In genomic region chr1:37509181-37509580, GRCh38 we compare ENCODE assay signal across 9 cellular contexts. TPM values are rescaled to one million over a fixed set of nuclear protein-coding genes. Genes with fewer than 3 reads are reported as not detected.
DNase-seq lines count a peak whose midpoint lies in the region; ATAC-seq lines count a peak whose summit lies in the region.
"Had no signal": no experiment of that assay in that cellular context is flagged by ENCODE, and none has a peak within 500 bp of the region (broad histone marks: within the 10 kb centered on the region; RNA-seq: fewer than 3 reads in every experiment).

No MANE protein-coding gene starts in this region.

- H3K36me3 Mint-ChIP-seq in effector memory CD8-positive, alpha-beta T cell (ENCODE audit: insufficient read depth) = peaks cover 65% of the 10 kb centered on the region

- no peak for ATAC-seq in left lobe of liver
- no peak for ATAC-seq in effector memory CD8-positive, alpha-beta T cell (replicated peaks)

- H3K9me3 Mint-ChIP-seq in effector memory CD8-positive, alpha-beta T cell = no peaks in the 10 kb centered on the region

- no peak overlapping the region for H3K27ac ChIP-seq in caudate nucleus (ENCODE audit: low read depth, low read length)
- H3K27ac ChIP-seq: skin epidermis had no signal

- peak; percentile 33 for DNase-seq in A172 (ENCODE audit: low spot score)
- peak; percentile 19 for DNase-seq in GF-D8 (lab: John Stamatoyannopoulos, UW)
- peak; percentile 36 for DNase-seq in NCI-H510A (lab: John Stamatoyannopoulos, UW)
- DNase-seq in cerebellar cortex (ENCODE audit: low spot score) = peak; percentile 25
- DNase-seq in left lobe of liver (ENCODE audit: low spot score) = no peak
- DNase-seq in effector memory CD8-positive, alpha-beta T cell = no peak
- no peak for DNase-seq in cortex of kidney (lab: John Stamatoyannopoulos, UW)
- no peak for DNase-seq in caudate nucleus (lab: John Stamatoyannopoulos, UW)

- peaks cover 23 to 39% of the 10 kb centered on the region in 2 donors for H3K4me1 Mint-ChIP-seq in effector memory CD8-positive, alpha-beta T cell (ENCODE audit: low read depth in 2 of 2)

- H3K27ac Mint-ChIP-seq in effector memory CD8-positive, alpha-beta T cell = no peak overlapping the region

- H3K4me3 Mint-ChIP-seq in effector memory CD8-positive, alpha-beta T cell = no peak overlapping the region

- no peaks in the 10 kb centered on the region for H3K27me3 Mint-ChIP-seq in effector memory CD8-positive, alpha-beta T cell

RNA-seq across cellular contexts. Expression of gene MEAF6, which starts 5.4 kb away (rescaled TPM):
- total RNA-seq in A172 (2014; rRNA removed; shearing (Covaris generic)) = 68.5 and 83.0 TPM in 2 replicates
- total RNA-seq in left lobe of liver = 16.0 TPM

RNA-seq across cellular contexts. Expression of gene ZC3H12A, which starts 34.8 kb away (rescaled TPM):
- total RNA-seq in A172 (2014; rRNA removed; shearing (Covaris generic)) = 5.8 and 7.1 TPM in 2 replicates
- total RNA-seq in left lobe of liver = 3.0 TPM

RNA-seq across cellular contexts. Expression of gene SNIP1, which starts 44.9 kb away (rescaled TPM):
- total RNA-seq in A172 (2014; rRNA removed; shearing (Covaris generic)) = 5.1 and 5.3 TPM in 2 replicates
- 6.9 TPM for total RNA-seq in left lobe of liver

RNA-seq across cellular contexts. Expression of gene DNALI1, which starts 47.6 kb away (rescaled TPM):
- not detected in 2 replicates for total RNA-seq in A172 (2014; rRNA removed; shearing (Covaris generic))
- 6.8 TPM for total RNA-seq in left lobe of liver

Comparison
In these comparisons a context has a peak if more than half of its experiments do, and no peak if none do; other contexts are left out.
1. DNase-seq: peak in A172 (single experiment), GF-D8 (single experiment), NCI-H510A (single experiment) and cerebellar cortex (single experiment); none in left lobe of liver (single experiment), effector memory CD8-positive, alpha-beta T cell (0 of 3), cortex of kidney (single experiment) and caudate nucleus (0 of 61).